ENCODE assay signal across 1 cellular context in the genomic region with DNA sequence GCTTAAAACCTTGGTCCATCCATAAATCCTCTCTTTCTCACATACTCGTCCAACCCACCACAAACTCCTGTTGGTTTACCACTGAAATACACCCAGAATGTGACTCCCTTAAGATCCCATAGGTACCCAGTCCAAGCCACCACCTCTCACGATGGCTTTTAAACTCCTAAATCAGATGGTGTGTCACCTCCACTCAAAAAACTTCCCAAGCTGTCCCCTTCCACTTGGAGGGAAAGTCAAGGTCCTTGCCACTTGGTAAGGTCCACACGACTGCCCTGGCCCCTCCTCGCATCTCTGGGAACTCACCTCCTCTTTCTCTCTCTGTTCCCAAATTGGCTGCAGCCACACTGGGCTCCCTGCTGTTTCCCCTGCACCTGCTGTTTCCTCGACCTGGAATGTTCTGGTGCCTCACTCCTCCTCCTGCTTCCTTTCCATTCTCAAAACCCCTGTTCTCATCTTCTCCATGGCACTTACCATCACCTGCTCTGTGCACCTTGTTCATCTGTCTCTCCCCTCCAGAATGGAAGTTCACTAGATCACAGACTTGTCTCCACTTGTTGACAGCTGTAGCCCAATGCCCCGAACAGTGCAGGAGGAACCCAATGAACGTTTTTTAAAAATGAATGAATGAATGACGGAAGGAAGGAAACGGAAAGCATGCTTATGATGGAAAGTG.
TF ChIP-seq lines count a peak whose summit lies in the region.

No MANE protein-coding gene starts in this region.

TF ChIP-seq in HepG2, 621 proteins besides CTCF, POLR2A, EP300 and RAD21:
- no peak for TF ChIP-seq TCF12 (IDR thresholded peaks at IDR 0.05)
- no peak for TF ChIP-seq TCF12 (CRISPR knock-in tag; IDR thresholded peaks at IDR 0.05)
- TF ChIP-seq, protein P1, sequence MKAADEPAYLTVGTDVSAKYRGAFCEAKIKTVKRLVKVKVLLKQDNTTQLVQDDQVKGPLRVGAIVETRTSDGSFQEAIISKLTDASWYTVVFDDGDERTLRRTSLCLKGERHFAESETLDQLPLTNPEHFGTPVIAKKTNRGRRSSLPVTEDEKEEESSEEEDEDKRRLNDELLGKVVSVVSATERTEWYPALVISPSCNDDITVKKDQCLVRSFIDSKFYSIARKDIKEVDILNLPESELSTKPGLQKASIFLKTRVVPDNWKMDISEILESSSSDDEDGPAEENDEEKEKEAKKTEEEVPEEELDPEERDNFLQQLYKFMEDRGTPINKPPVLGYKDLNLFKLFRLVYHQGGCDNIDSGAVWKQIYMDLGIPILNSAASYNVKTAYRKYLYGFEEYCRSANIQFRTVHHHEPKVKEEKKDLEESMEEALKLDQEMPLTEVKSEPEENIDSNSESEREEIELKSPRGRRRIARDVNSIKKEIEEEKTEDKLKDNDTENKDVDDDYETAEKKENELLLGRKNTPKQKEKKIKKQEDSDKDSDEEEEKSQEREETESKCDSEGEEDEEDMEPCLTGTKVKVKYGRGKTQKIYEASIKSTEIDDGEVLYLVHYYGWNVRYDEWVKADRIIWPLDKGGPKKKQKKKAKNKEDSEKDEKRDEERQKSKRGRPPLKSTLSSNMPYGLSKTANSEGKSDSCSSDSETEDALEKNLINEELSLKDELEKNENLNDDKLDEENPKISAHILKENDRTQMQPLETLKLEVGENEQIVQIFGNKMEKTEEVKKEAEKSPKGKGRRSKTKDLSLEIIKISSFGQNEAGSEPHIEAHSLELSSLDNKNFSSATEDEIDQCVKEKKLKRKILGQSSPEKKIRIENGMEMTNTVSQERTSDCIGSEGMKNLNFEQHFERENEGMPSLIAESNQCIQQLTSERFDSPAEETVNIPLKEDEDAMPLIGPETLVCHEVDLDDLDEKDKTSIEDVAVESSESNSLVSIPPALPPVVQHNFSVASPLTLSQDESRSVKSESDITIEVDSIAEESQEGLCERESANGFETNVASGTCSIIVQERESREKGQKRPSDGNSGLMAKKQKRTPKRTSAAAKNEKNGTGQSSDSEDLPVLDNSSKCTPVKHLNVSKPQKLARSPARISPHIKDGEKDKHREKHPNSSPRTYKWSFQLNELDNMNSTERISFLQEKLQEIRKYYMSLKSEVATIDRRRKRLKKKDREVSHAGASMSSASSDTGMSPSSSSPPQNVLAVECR (CRISPR knock-in tag; IDR thresholded peaks at IDR 0.05; ENCODE audit: borderline replicate concordance): peak; percentile 34; the same call in 1 of the 2 replicates
- 0 out of 2 replicates have a peak, but pooled peaks have one; percentile 6 for TF ChIP-seq SIN3A (IDR thresholded peaks at IDR 0.05; ENCODE audit: borderline replicate concordance, low read depth, low read length)
- TF ChIP-seq, protein P2, sequence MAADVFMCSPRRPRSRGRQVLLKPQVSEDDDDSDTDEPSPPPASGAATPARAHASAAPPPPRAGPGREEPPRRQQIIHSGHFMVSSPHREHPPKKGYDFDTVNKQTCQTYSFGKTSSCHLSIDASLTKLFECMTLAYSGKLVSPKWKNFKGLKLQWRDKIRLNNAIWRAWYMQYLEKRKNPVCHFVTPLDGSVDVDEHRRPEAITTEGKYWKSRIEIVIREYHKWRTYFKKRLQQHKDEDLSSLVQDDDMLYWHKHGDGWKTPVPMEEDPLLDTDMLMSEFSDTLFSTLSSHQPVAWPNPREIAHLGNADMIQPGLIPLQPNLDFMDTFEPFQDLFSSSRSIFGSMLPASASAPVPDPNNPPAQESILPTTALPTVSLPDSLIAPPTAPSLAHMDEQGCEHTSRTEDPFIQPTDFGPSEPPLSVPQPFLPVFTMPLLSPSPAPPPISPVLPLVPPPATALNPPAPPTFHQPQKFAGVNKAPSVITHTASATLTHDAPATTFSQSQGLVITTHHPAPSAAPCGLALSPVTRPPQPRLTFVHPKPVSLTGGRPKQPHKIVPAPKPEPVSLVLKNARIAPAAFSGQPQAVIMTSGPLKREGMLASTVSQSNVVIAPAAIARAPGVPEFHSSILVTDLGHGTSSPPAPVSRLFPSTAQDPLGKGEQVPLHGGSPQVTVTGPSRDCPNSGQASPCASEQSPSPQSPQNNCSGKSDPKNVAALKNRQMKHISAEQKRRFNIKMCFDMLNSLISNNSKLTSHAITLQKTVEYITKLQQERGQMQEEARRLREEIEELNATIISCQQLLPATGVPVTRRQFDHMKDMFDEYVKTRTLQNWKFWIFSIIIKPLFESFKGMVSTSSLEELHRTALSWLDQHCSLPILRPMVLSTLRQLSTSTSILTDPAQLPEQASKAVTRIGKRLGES (CRISPR knock-in tag; IDR thresholded peaks at IDR 0.05; ENCODE audit: borderline replicate concordance): no peak
- no peak for TF ChIP-seq ZNF124 (CRISPR knock-in tag; IDR thresholded peaks at IDR 0.05)
- peak; percentile 27; the same call in 1 of the 2 replicates for TF ChIP-seq ZNF605 (CRISPR knock-in tag; IDR thresholded peaks at IDR 0.05)
- 0 out of 2 replicates have a peak, but pooled peaks have one; percentile 22 for TF ChIP-seq ZNF710 (CRISPR knock-in tag; IDR thresholded peaks at IDR 0.05; ENCODE audit: borderline replicate concordance)
- 0 out of 2 replicates have a peak, but pooled peaks have one; percentile 27 for TF ChIP-seq ZBTB38 (CRISPR knock-in tag; IDR thresholded peaks at IDR 0.05)
- TF ChIP-seq SAP130 (CRISPR knock-in tag; IDR thresholded peaks at IDR 0.05; ENCODE audit: low read depth): peak; percentile 36; the same call in 1 of the 2 replicates
- TF ChIP-seq TEAD3 (CRISPR knock-in tag; optimal IDR thresholded peaks at IDR 0.05; ENCODE audit: borderline replicate concordance): peak; percentile 34
